1 cellular context compared by ENCODE assay signal in genomic region chr12:53985358-53985899, GRCh38.
TF ChIP-seq lines count a peak whose summit lies in the region.

No MANE protein-coding gene starts in this region.

TF ChIP-seq in GM23338, 12 proteins besides CTCF, POLR2A, EP300 and RAD21 (continued from another document):
- TF ChIP-seq, protein P1, sequence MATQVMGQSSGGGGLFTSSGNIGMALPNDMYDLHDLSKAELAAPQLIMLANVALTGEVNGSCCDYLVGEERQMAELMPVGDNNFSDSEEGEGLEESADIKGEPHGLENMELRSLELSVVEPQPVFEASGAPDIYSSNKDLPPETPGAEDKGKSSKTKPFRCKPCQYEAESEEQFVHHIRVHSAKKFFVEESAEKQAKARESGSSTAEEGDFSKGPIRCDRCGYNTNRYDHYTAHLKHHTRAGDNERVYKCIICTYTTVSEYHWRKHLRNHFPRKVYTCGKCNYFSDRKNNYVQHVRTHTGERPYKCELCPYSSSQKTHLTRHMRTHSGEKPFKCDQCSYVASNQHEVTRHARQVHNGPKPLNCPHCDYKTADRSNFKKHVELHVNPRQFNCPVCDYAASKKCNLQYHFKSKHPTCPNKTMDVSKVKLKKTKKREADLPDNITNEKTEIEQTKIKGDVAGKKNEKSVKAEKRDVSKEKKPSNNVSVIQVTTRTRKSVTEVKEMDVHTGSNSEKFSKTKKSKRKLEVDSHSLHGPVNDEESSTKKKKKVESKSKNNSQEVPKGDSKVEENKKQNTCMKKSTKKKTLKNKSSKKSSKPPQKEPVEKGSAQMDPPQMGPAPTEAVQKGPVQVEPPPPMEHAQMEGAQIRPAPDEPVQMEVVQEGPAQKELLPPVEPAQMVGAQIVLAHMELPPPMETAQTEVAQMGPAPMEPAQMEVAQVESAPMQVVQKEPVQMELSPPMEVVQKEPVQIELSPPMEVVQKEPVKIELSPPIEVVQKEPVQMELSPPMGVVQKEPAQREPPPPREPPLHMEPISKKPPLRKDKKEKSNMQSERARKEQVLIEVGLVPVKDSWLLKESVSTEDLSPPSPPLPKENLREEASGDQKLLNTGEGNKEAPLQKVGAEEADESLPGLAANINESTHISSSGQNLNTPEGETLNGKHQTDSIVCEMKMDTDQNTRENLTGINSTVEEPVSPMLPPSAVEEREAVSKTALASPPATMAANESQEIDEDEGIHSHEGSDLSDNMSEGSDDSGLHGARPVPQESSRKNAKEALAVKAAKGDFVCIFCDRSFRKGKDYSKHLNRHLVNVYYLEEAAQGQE (IDR thresholded peaks at IDR 0.05; ENCODE audit: unreplicated experiment) = no peak
- no peak for TF ChIP-seq NANOG (IDR thresholded peaks at IDR 0.05; ENCODE audit: borderline replicate concordance)
- TF ChIP-seq STAT1 (IDR thresholded peaks at IDR 0.05; ENCODE audit: unreplicated experiment) = no peak
